Comparison of ENCODE assay signal across 18 cellular contexts in genomic region chr3:36932979-36933378, GRCh38. TPM values are rescaled to one million over a fixed set of nuclear protein-coding genes. Genes with fewer than 3 reads are reported as not detected.
A peak's percentile ranks its signal among the peaks of the same experiment; 100 is the strongest.
DNase-seq lines count a peak whose midpoint lies in the region; ATAC-seq, FAIRE-seq and TF ChIP-seq lines count a peak whose summit lies in the region.
"Had no signal": no experiment of that assay in that cellular context is flagged by ENCODE, and none has a peak within 500 bp of the region (broad histone marks: within the 10 kb centered on the region; RNA-seq: fewer than 3 reads in every experiment).

No MANE protein-coding gene starts in this region.

- H3K27me3 Mint-ChIP-seq in activated naive CD4-positive, alpha-beta T cell treated with anti-CD3 and anti-CD28 coated beads for 36 hours (ENCODE audit: low read depth): no peaks in the 10 kb centered on the region
- no peaks in the 10 kb centered on the region for H3K27me3 Mint-ChIP-seq in activated naive CD4-positive, alpha-beta T cell treated with anti-CD3 and anti-CD28 coated beads, Interleukin-2, amount 10 ng/mL, durations not matched to agents 7 days and 5 days
- H3K27me3 Mint-ChIP-seq in astrocyte (ENCODE audit: low read depth, unreplicated experiment): no peaks in the 10 kb centered on the region
- H3K27me3 Mint-ChIP-seq: effector memory CD8-positive, alpha-beta T cell had no signal

- no peak for FAIRE-seq in astrocyte (lab: Jason Lieb, UNC)
- peak; percentile 78 for FAIRE-seq in keratinocyte (lab: Jason Lieb, UNC)
- FAIRE-seq in kidney (lab: Jason Lieb, UNC): no peak
- FAIRE-seq: GM12892 had no signal

- TF ChIP-seq CTCF in astrocyte (IDR thresholded peaks at IDR 0.05; ENCODE audit: insufficient read depth, low read depth, low read length) (no peak), keratinocyte (optimal IDR thresholded peaks at IDR 0.05 in 1 of 3, IDR thresholded peaks at IDR 0.05 in 1 of 3, conservative IDR thresholded peaks at IDR 0.05 in 1 of 3; ENCODE audit: extremely low read depth in 1 of 3, insufficient read depth in 2 of 3, low read length in 3 of 3) (no peak), thoracic aorta (IDR thresholded peaks at IDR 0.05) (no peak), kidney (IDR thresholded peaks at IDR 0.05; ENCODE audit: borderline replicate concordance, extremely low read depth, insufficient read depth) (no peak), esophagus squamous epithelium (IDR thresholded peaks at IDR 0.05) (no peak)

- TF ChIP-seq POLR2A in esophagus squamous epithelium (IDR thresholded peaks at IDR 0.05): no peak

- H3K4me1 ChIP-seq in astrocyte (ENCODE audit: insufficient read depth, low read length) (peaks cover 15% of the 10 kb centered on the region), keratinocyte (ENCODE audit: control insufficient read depth, extremely low read depth, insufficient read depth, low read length) (peaks cover 5% of the 10 kb centered on the region), thoracic aorta (ENCODE audit: control insufficient read depth in 1 of 2, low read depth in 2 of 2) (peaks cover 10 to 22% of the 10 kb centered on the region in 2 donors), kidney (ENCODE audit: control insufficient read depth in 1 of 2, insufficient read depth in 1 of 2, low read depth in 1 of 2, low read length in 2 of 2) (no peaks in the 10 kb centered on the region), esophagus squamous epithelium (no peaks in the 10 kb centered on the region)

- H3K4me3 ChIP-seq in astrocyte (ENCODE audit: insufficient read depth, low read depth, low read length): no peak overlapping the region
- H3K4me3 ChIP-seq in keratinocyte (ENCODE audit: control insufficient read depth in 2 of 3, extremely low read depth in 1 of 3, insufficient read depth in 2 of 3, low read depth in 1 of 3, low read length in 3 of 3): no peak overlapping the region
- no peak overlapping the region for H3K4me3 ChIP-seq in thoracic aorta
- no peak overlapping the region for H3K4me3 ChIP-seq in kidney (ENCODE audit: low read length in 2 of 2)
- no peak overlapping the region for H3K4me3 ChIP-seq in esophagus squamous epithelium
- H3K4me3 ChIP-seq: ascending aorta, skin epidermis, transverse colon had no signal

- H4K20me1 ChIP-seq in astrocyte (ENCODE audit: insufficient read depth, low read length): no peaks in the 10 kb centered on the region
- no peaks in the 10 kb centered on the region for H4K20me1 ChIP-seq in keratinocyte (ENCODE audit: control insufficient read depth, extremely low read depth, insufficient read depth, low read length)

- CTCF ChIA-PET in activated naive CD4-positive, alpha-beta T cell treated with anti-CD3 and anti-CD28 coated beads for 36 hours (lab: Charles Lee): interaction anchor here (0.5 to 0.9 kb wide), 2 partner anchors 8 to 11 kb away, joined by 4 read pairs; no protein-coding TSS in a partner anchor
- CTCF ChIA-PET in activated naive CD4-positive, alpha-beta T cell treated with anti-CD3 and anti-CD28 coated beads, Interleukin-2, amount 10 ng/mL, durations not matched to agents 7 days and 5 days (lab: Charles Lee): no interaction called here

- H3K79me2 ChIP-seq in astrocyte (ENCODE audit: insufficient read depth, low read length) (no peaks in the 10 kb centered on the region), keratinocyte (ENCODE audit: control insufficient read depth, insufficient read depth, low read length) (no peaks in the 10 kb centered on the region)

- no peaks in the 10 kb centered on the region for H3K4me1 Mint-ChIP-seq in activated naive CD4-positive, alpha-beta T cell treated with anti-CD3 and anti-CD28 coated beads for 36 hours (ENCODE audit: low read depth)
- no peaks in the 10 kb centered on the region for H3K4me1 Mint-ChIP-seq in activated naive CD4-positive, alpha-beta T cell treated with anti-CD3 and anti-CD28 coated beads, Interleukin-2, amount 10 ng/mL, durations not matched to agents 7 days and 5 days
- H3K4me1 Mint-ChIP-seq in astrocyte (ENCODE audit: low read depth, unreplicated experiment): peaks cover 26% of the 10 kb centered on the region

- dilution Hi-C loops in keratinocyte (cut with MboI; ENCODE audit: extremely low pct_ligation_motif_present, low sequenced_read_pairs): no loop called here

- H3K9me3 ChIP-seq in astrocyte (ENCODE audit: insufficient read depth, low read depth, low read length): no peaks in the 10 kb centered on the region
- H3K9me3 ChIP-seq in keratinocyte (ENCODE audit: control insufficient read depth, low read depth, low read length): no peaks in the 10 kb centered on the region
- no peaks in the 10 kb centered on the region for H3K9me3 ChIP-seq in thoracic aorta
- H3K9me3 ChIP-seq in kidney (ENCODE audit: control insufficient read depth in 1 of 2, low read length in 2 of 2): no peaks in the 10 kb centered on the region
- H3K9me3 ChIP-seq in esophagus squamous epithelium: no peaks in the 10 kb centered on the region
- H3K9me3 ChIP-seq: ascending aorta, transverse colon had no signal

- H3K9ac ChIP-seq in astrocyte (ENCODE audit: low read length) (peak overlapping the region; percentile 36), keratinocyte (ENCODE audit: control insufficient read depth, extremely low read depth, insufficient read depth, low read length) (no peak overlapping the region), kidney (ENCODE audit: low read length in 2 of 2) (no peak overlapping the region)

- peak overlapping the region; percentile 33 for H3K27ac Mint-ChIP-seq in activated naive CD4-positive, alpha-beta T cell treated with anti-CD3 and anti-CD28 coated beads for 36 hours
- no peak overlapping the region for H3K27ac Mint-ChIP-seq in activated naive CD4-positive, alpha-beta T cell treated with anti-CD3 and anti-CD28 coated beads, Interleukin-2, amount 10 ng/mL, durations not matched to agents 7 days and 5 days
- H3K27ac Mint-ChIP-seq in astrocyte (ENCODE audit: unreplicated experiment): peak overlapping the region; percentile 93
- H3K27ac Mint-ChIP-seq: effector memory CD8-positive, alpha-beta T cell had no signal

- no peaks in the 10 kb centered on the region for H3K9me1 ChIP-seq in keratinocyte (ENCODE audit: control insufficient read depth, extremely low read depth, insufficient read depth, low read length)

- H2AFZ ChIP-seq in astrocyte (ENCODE audit: low read depth, low read length): no peak overlapping the region
- H2AFZ ChIP-seq in keratinocyte (ENCODE audit: control insufficient read depth, low read length): peak overlapping the region; percentile 7

- H3K36me3 ChIP-seq in astrocyte (ENCODE audit: insufficient read depth, low read length): no peaks in the 10 kb centered on the region
- no peaks in the 10 kb centered on the region for H3K36me3 ChIP-seq in keratinocyte (ENCODE audit: control insufficient read depth in 2 of 2, extremely low read depth in 1 of 2, insufficient read depth in 2 of 2, low read length in 2 of 2)
- H3K36me3 ChIP-seq in thoracic aorta: no peaks in the 10 kb centered on the region
- no peaks in the 10 kb centered on the region for H3K36me3 ChIP-seq in kidney (ENCODE audit: control insufficient read depth in 1 of 2, insufficient read depth in 2 of 2, low read length in 2 of 2)
- no peaks in the 10 kb centered on the region for H3K36me3 ChIP-seq in esophagus squamous epithelium
- H3K36me3 ChIP-seq: ascending aorta, transverse colon had no signal

- H3K27ac ChIP-seq in astrocyte (ENCODE audit: low read depth, low read length) (peak overlapping the region; percentile 60), keratinocyte (ENCODE audit: control insufficient read depth, insufficient read depth, low read length) (no peak overlapping the region), thoracic aorta (peak overlapping the region; percentile 24 to 39), kidney (ENCODE audit: low read depth in 2 of 2, low read length in 2 of 2) (no peak overlapping the region), esophagus squamous epithelium (no peak overlapping the region)
- H3K27ac ChIP-seq: skin epidermis, transverse colon had no signal

- no peaks in the 10 kb centered on the region for H3K9me3 Mint-ChIP-seq in activated naive CD4-positive, alpha-beta T cell treated with anti-CD3 and anti-CD28 coated beads for 36 hours
- H3K9me3 Mint-ChIP-seq in activated naive CD4-positive, alpha-beta T cell treated with anti-CD3 and anti-CD28 coated beads, Interleukin-2, amount 10 ng/mL, durations not matched to agents 7 days and 5 days: no peaks in the 10 kb centered on the region
- H3K9me3 Mint-ChIP-seq in astrocyte (ENCODE audit: unreplicated experiment): peaks cover 1% of the 10 kb centered on the region
- H3K9me3 Mint-ChIP-seq: effector memory CD8-positive, alpha-beta T cell had no signal

- H3K4me3 Mint-ChIP-seq in activated naive CD4-positive, alpha-beta T cell treated with anti-CD3 and anti-CD28 coated beads for 36 hours: no peak overlapping the region
- no peak overlapping the region for H3K4me3 Mint-ChIP-seq in activated naive CD4-positive, alpha-beta T cell treated with anti-CD3 and anti-CD28 coated beads, Interleukin-2, amount 10 ng/mL, durations not matched to agents 7 days and 5 days
- H3K4me3 Mint-ChIP-seq in astrocyte (ENCODE audit: unreplicated experiment): peak overlapping the region; percentile 28
- H3K4me3 Mint-ChIP-seq: effector memory CD8-positive, alpha-beta T cell had no signal

- H3K27me3 ChIP-seq in astrocyte (ENCODE audit: insufficient read depth, low read length): no peaks in the 10 kb centered on the region
- no peaks in the 10 kb centered on the region for H3K27me3 ChIP-seq in keratinocyte (ENCODE audit: control insufficient read depth, extremely low read depth, insufficient read depth, low read length)
- no peaks in the 10 kb centered on the region for H3K27me3 ChIP-seq in thoracic aorta (replicated peaks; ENCODE audit: insufficient read depth)
- no peaks in the 10 kb centered on the region for H3K27me3 ChIP-seq in esophagus squamous epithelium
- H3K27me3 ChIP-seq: ascending aorta, transverse colon had no signal

- ATAC-seq in thoracic aorta (ENCODE audit: insufficient number of reproducible peaks, low FRiP score, low read depth) (no peak), HG02852 (IDR thresholded peaks at IDR 0.05; ENCODE audit: unreplicated experiment) (no peak)
- ATAC-seq: effector memory CD8-positive, alpha-beta T cell had no signal

- peaks cover 2% of the 10 kb centered on the region for H3K36me3 Mint-ChIP-seq in activated naive CD4-positive, alpha-beta T cell treated with anti-CD3 and anti-CD28 coated beads for 36 hours (ENCODE audit: low read depth)
- peaks cover 8% of the 10 kb centered on the region for H3K36me3 Mint-ChIP-seq in activated naive CD4-positive, alpha-beta T cell treated with anti-CD3 and anti-CD28 coated beads, Interleukin-2, amount 10 ng/mL, durations not matched to agents 7 days and 5 days
- H3K36me3 Mint-ChIP-seq in astrocyte (ENCODE audit: low read depth, unreplicated experiment): no peaks in the 10 kb centered on the region

- WGBS in esophagus squamous epithelium, 2 donors: 80 to 82% methylated on average over 7 of the region's 7 CpGs

- no peak overlapping the region for H3K4me2 ChIP-seq in astrocyte (ENCODE audit: low read length)
- H3K4me2 ChIP-seq in keratinocyte (ENCODE audit: control insufficient read depth, extremely low read depth, insufficient read depth, low read depth, low read length): no peak overlapping the region

- intact Hi-C loops in activated naive CD4-positive, alpha-beta T cell treated with anti-CD3 and anti-CD28 coated beads for 36 hours (cut with micrococcal nuclease): no loop called here
- intact Hi-C loops in kidney (cut with DNase I): no loop called here
- intact Hi-C loops in esophagus squamous epithelium (cut with DNase I): no loop called here

- no peak for DNase-seq in activated naive CD4-positive, alpha-beta T cell treated with anti-CD3 and anti-CD28 coated beads for 36 hours
- no peak for DNase-seq in activated naive CD4-positive, alpha-beta T cell treated with anti-CD3 and anti-CD28 coated beads, Interleukin-2, amount 10 ng/mL, durations not matched to agents 7 days and 5 days
- DNase-seq in astrocyte (ENCODE audit: low read depth) (peak; percentile 39), keratinocyte (ENCODE audit: low read depth, low spot score) (no peak), thoracic aorta (ENCODE audit: low spot score) (no peak), kidney (no peak), esophagus squamous epithelium (lab: John Stamatoyannopoulos, UW) (no peak)
- DNase-seq: activated CD4-positive, CD25-positive, alpha-beta regulatory T cell; DMS53; effector memory CD8-positive, alpha-beta T cell; NCI-H1105 treated with DMSO at 0.1 percent for 48 hours; NCI-H774; SHP77; transverse colon had no signal

RNA-seq across cellular contexts. Expression of gene TRANK1, which starts 11.9 kb away (rescaled TPM):
- 10 to 100 TPM; 10.9 to 11.0 TPM for total RNA-seq in activated naive CD4-positive, alpha-beta T cell treated with anti-CD3 and anti-CD28 coated beads for 36 hours
- total RNA-seq in astrocyte: 5.6 and 5.8 TPM in 2 replicates
- polyA plus RNA-seq in keratinocyte: 2.5 to 4.7 TPM (median 3.2 TPM) in 3 replicates
- 0.61 TPM for polyA plus RNA-seq in keratinocyte (2011; ENCODE audit: low read depth)
- 1.4 and 1.5 TPM in 2 replicates for polyA plus RNA-seq in keratinocyte (2011; cell fraction: cytosol; rRNA removed)
- 12.4 and 13.7 TPM in 2 replicates for polyA plus RNA-seq in keratinocyte (2011; cell fraction: nucleus; rRNA removed)
- polyA plus RNA-seq in keratinocyte (2012; ENCODE audit: low replicate concordance): 1.3 and 2.6 TPM in 2 replicates
- polyA minus RNA-seq in keratinocyte: 7.7 to 13.6 TPM (median 8.4 TPM) in 3 replicates
- polyA minus RNA-seq in keratinocyte (2011; cell fraction: cytosol; rRNA and poly(A)+ RNA removed): 1.5 TPM
- polyA minus RNA-seq in keratinocyte (2011; cell fraction: nucleus; rRNA and poly(A)+ RNA removed): 9.8 and 13.0 TPM in 2 replicates
- total RNA-seq in thoracic aorta: 10 to 100 TPM; 21.3 to 31.6 TPM
- 21.4 TPM for total RNA-seq in kidney
- polyA plus RNA-seq in kidney (ENCODE audit: insufficient read depth, low read depth, low replicate concordance): 1.2 TPM
- total RNA-seq in esophagus squamous epithelium: 1 to 10 TPM; 1.8 to 6.3 (median 3.7) TPM

RNA-seq across cellular contexts. Expression of gene EPM2AIP1, which starts 60.0 kb away (rescaled TPM):
- total RNA-seq in activated naive CD4-positive, alpha-beta T cell treated with anti-CD3 and anti-CD28 coated beads for 36 hours: 10 to 100 TPM; 10.8 to 13.1 TPM
- 16.5 and 17.4 TPM in 2 replicates for total RNA-seq in astrocyte
- polyA plus RNA-seq in keratinocyte: 3.8 to 5.5 TPM (median 5.2 TPM) in 3 replicates
- 5.4 TPM for polyA plus RNA-seq in keratinocyte (2011; ENCODE audit: low read depth)
- polyA plus RNA-seq in keratinocyte (2011; cell fraction: cytosol; rRNA removed): 0.99 and 1.9 TPM in 2 replicates
- polyA plus RNA-seq in keratinocyte (2011; cell fraction: nucleus; rRNA removed): 8.2 and 13.1 TPM in 2 replicates
- 3.9 and 4.7 TPM in 2 replicates for polyA plus RNA-seq in keratinocyte (2012; ENCODE audit: low replicate concordance)
- 1.9 to 8.1 TPM (median 5.1 TPM) in 3 replicates for polyA minus RNA-seq in keratinocyte
- polyA minus RNA-seq in keratinocyte (2011; cell fraction: cytosol; rRNA and poly(A)+ RNA removed): 5.6 TPM
- polyA minus RNA-seq in keratinocyte (2011; cell fraction: nucleus; rRNA and poly(A)+ RNA removed): 6.0 and 10.0 TPM in 2 replicates
- 10 to 100 TPM; 11.2 to 32.6 TPM for total RNA-seq in thoracic aorta
- total RNA-seq in kidney: 26.5 TPM
- polyA plus RNA-seq in kidney (ENCODE audit: insufficient read depth, low read depth, low replicate concordance): 7.4 TPM
- total RNA-seq in esophagus squamous epithelium: 10 to 100 TPM in 1 of 4 donors, 1 to 10 TPM in 3; 5.5 to 13.9 (median 7.7) TPM

Comparison
In these comparisons a context has a peak if more than half of its experiments do, and no peak if none do; other contexts are left out.
1. H3K27ac ChIP-seq: peak in astrocyte (single experiment) and thoracic aorta (2 of 2); none in keratinocyte (single experiment), kidney (0 of 2) and esophagus squamous epithelium (0 of 4).